Comparison of ENCODE assay signal across 18 cellular contexts in genomic region chr10:60762554-60762953, GRCh38.
"Had no signal": no experiment of that assay in that cellular context is flagged by ENCODE, and none has a peak within 500 bp of the region (broad histone marks: within the 10 kb centered on the region; RNA-seq: fewer than 3 reads in every experiment).

No MANE protein-coding gene starts in this region.

- FAIRE-seq: small intestine, TTC549 had no signal

- H3K27ac ChIP-seq: cardiac muscle cell, hepatocyte, ovary, right lobe of liver, thyroid gland had no signal

- DNase-seq: activated B cell treated with CpG ODN at 0.5 μM for 24 hours; activated CD4-positive, alpha-beta memory T cell treated with anti-CD3 and anti-CD28 coated beads for 36 hours; activated CD4-positive, alpha-beta T cell treated with anti-CD3 and anti-CD28 coated beads for 4 hours; amniotic stem cell; effector memory CD4-positive, alpha-beta T cell; foreskin fibroblast; mesenchymal stem cell; naive thymus-derived CD4-positive, alpha-beta T cell; ovary; right lobe of liver; small intestine; stimulated activated CD4-positive, alpha-beta T cell treated with anti-CD3 and anti-CD28 coated beads, Interleukin-15, amount 100 ng/mL, for 24 hours; stimulated activated CD4-positive, alpha-beta T cell treated with anti-CD3 and anti-CD28 coated beads, Interleukin-2, amount 100 ng/mL, for 48 hours; thyroid gland had no signal

- H3K27me3 ChIP-seq: cardiac muscle cell, hepatocyte, ovary, right lobe of liver, thyroid gland had no signal

- H3K36me3 ChIP-seq: cardiac muscle cell, ovary, right lobe of liver, thyroid gland had no signal

- H3K4me1 ChIP-seq: right lobe of liver, thyroid gland had no signal

- ATAC-seq: naive thymus-derived CD4-positive, alpha-beta T cell; right lobe of liver; stimulated activated memory B cell treated with anti-CD40 and anti-IgM and Interleukin-4, amounts not matched to agents 10 μg/mL and 1 μg/mL and 100 μg/mL, for 72 hours had no signal

- H2AFZ ChIP-seq: hepatocyte had no signal

- H3K4me2 ChIP-seq: hepatocyte had no signal

- H3K79me2 ChIP-seq: hepatocyte had no signal

- H3K4me3 ChIP-seq: cardiac muscle cell, hepatocyte, ovary, right lobe of liver, thyroid gland had no signal

- H3K9me3 ChIP-seq: ovary, right lobe of liver, thyroid gland had no signal
